In genomic region chr15:39359736-39360135, GRCh38 we compare ENCODE assay signal across 28 cellular contexts.
"Had no signal": no experiment of that assay in that cellular context is flagged by ENCODE, and none has a peak within 500 bp of the region (broad histone marks: within the 10 kb centered on the region; RNA-seq: fewer than 3 reads in every experiment).

No MANE protein-coding gene starts in this region.

- H2AFZ ChIP-seq: parathyroid adenoma had no signal

- H3K4me1 Mint-ChIP-seq: activated CD8-positive, alpha-beta memory T cell treated with anti-CD3 and anti-CD28 coated beads, Interleukin-2, amount 10 ng/mL, durations not matched to agents 7 days and 5 days; activated naive CD4-positive, alpha-beta T cell treated with anti-CD3 and anti-CD28 coated beads, Interleukin-2, amount 50 U/mL, for 24 hours; memory B cell had no signal

- ATAC-seq: activated CD8-positive, alpha-beta memory T cell treated with anti-CD3 and anti-CD28 coated beads, Interleukin-2, amount 10 ng/mL, durations not matched to agents 7 days and 5 days; activated CD8-positive, alpha-beta T cell treated with anti-CD3 and anti-CD28 coated beads for 36 hours; foreskin keratinocyte; left lung; natural killer cell treated with Interleukin-12 subunit alpha and Interleukin-12 subunit beta and Interleukin-15 and Interleukin-18, amount 100 ng/mL, for 72 hours; sciatic nerve had no signal

- H3K79me2 ChIP-seq: parathyroid adenoma had no signal

- H3K4me3 Mint-ChIP-seq: activated CD8-positive, alpha-beta memory T cell treated with anti-CD3 and anti-CD28 coated beads, Interleukin-2, amount 10 ng/mL, durations not matched to agents 7 days and 5 days; activated CD8-positive, alpha-beta T cell treated with anti-CD3 and anti-CD28 coated beads for 36 hours; activated naive CD4-positive, alpha-beta T cell treated with anti-CD3 and anti-CD28 coated beads, Interleukin-2, amount 50 U/mL, for 24 hours; activated T-helper 1 cell treated with anti-CD3 and anti-CD28 coated beads, Interleukin-12 subunit alpha, Interleukin-12 subunit beta, Interleukin-2, Interleukin-4 antibody, amounts not matched to agents 30 ng/mL and 10 ng/mL and 1 ng/mL, durations not matched to agents 14 hours and 24 hours and 36 hours; brain; dendritic cell treated with granulocyte-macrophage colony-stimulating factor and Interleukin-4, amounts not matched to agents 40 ng/mL and 50 ng/mL, for 4 days; memory B cell; natural killer cell treated with Interleukin-12 subunit alpha and Interleukin-12 subunit beta and Interleukin-15 and Interleukin-18, amount 100 ng/mL, for 72 hours; type B pancreatic cell had no signal

- H3K9me3 ChIP-seq: left lung, neutrophil, testis had no signal

- H3K9ac ChIP-seq: parathyroid adenoma had no signal

- DNase-seq: activated CD4-positive, alpha-beta T cell treated with anti-CD3 and anti-CD28 coated beads for 48 hours; activated CD4-positive, CD25-positive, alpha-beta regulatory T cell; activated CD8-positive, alpha-beta memory T cell treated with anti-CD3 and anti-CD28 coated beads, Interleukin-2, amount 10 ng/mL, durations not matched to agents 7 days and 5 days; activated CD8-positive, alpha-beta T cell treated with anti-CD3 and anti-CD28 coated beads for 36 hours; activated gamma-delta T cell treated with Interleukin-2 at 50 U/mL for 16 hours; activated T-cell treated with anti-CD3 and anti-CD28 coated beads for 4 hours; aorta; effector CD4-positive, alpha-beta T cell; erythroblast; foreskin keratinocyte; left lung; small intestine; stimulated activated CD4-positive, alpha-beta T cell treated with anti-CD3 and anti-CD28 coated beads, Interleukin-15, amount 100 ng/mL, for 24 hours; stimulated activated CD8-positive, alpha-beta memory T cell treated with anti-CD3 and anti-CD28 coated beads, Interleukin-4, amount 100 ng/mL, for 48 hours; stimulated activated naive CD4-positive, alpha-beta T cell; T-helper 9 cell; testis had no signal

- H3K27me3 Mint-ChIP-seq: brain; dendritic cell treated with granulocyte-macrophage colony-stimulating factor and Interleukin-4, amounts not matched to agents 40 ng/mL and 50 ng/mL, for 4 days; type B pancreatic cell had no signal

- FAIRE-seq: endometrium, small intestine had no signal

- H3K4me1 ChIP-seq: parathyroid adenoma had no signal

- H3K9me3 Mint-ChIP-seq: activated CD8-positive, alpha-beta T cell treated with anti-CD3 and anti-CD28 coated beads for 36 hours; activated naive CD4-positive, alpha-beta T cell treated with anti-CD3 and anti-CD28 coated beads, Interleukin-2, amount 50 U/mL, for 24 hours; activated T-helper 1 cell treated with anti-CD3 and anti-CD28 coated beads, Interleukin-12 subunit alpha, Interleukin-12 subunit beta, Interleukin-2, Interleukin-4 antibody, amounts not matched to agents 30 ng/mL and 10 ng/mL and 1 ng/mL, durations not matched to agents 14 hours and 24 hours and 36 hours; brain; dendritic cell treated with granulocyte-macrophage colony-stimulating factor and Interleukin-4, amounts not matched to agents 40 ng/mL and 50 ng/mL, for 4 days; memory B cell; natural killer cell treated with Interleukin-12 subunit alpha and Interleukin-12 subunit beta and Interleukin-15 and Interleukin-18, amount 100 ng/mL, for 72 hours; type B pancreatic cell had no signal

- H3K27ac Mint-ChIP-seq: activated CD8-positive, alpha-beta memory T cell treated with anti-CD3 and anti-CD28 coated beads, Interleukin-2, amount 10 ng/mL, durations not matched to agents 7 days and 5 days; activated CD8-positive, alpha-beta T cell treated with anti-CD3 and anti-CD28 coated beads for 36 hours; activated naive CD4-positive, alpha-beta T cell treated with anti-CD3 and anti-CD28 coated beads, Interleukin-2, amount 50 U/mL, for 24 hours; activated T-helper 1 cell treated with anti-CD3 and anti-CD28 coated beads, Interleukin-12 subunit alpha, Interleukin-12 subunit beta, Interleukin-2, Interleukin-4 antibody, amounts not matched to agents 30 ng/mL and 10 ng/mL and 1 ng/mL, durations not matched to agents 14 hours and 24 hours and 36 hours; brain; dendritic cell treated with granulocyte-macrophage colony-stimulating factor and Interleukin-4, amounts not matched to agents 40 ng/mL and 50 ng/mL, for 4 days; memory B cell; natural killer cell treated with Interleukin-12 subunit alpha and Interleukin-12 subunit beta and Interleukin-15 and Interleukin-18, amount 100 ng/mL, for 72 hours; type B pancreatic cell had no signal

- H3K27ac ChIP-seq: foreskin keratinocyte, left lung, neutrophil, parathyroid adenoma, testis had no signal

- H3K27me3 ChIP-seq: foreskin keratinocyte, left lung, neutrophil, testis had no signal

- H3K36me3 ChIP-seq: left lung, neutrophil had no signal

- H3K36me3 Mint-ChIP-seq: activated CD8-positive, alpha-beta memory T cell treated with anti-CD3 and anti-CD28 coated beads, Interleukin-2, amount 10 ng/mL, durations not matched to agents 7 days and 5 days; activated naive CD4-positive, alpha-beta T cell treated with anti-CD3 and anti-CD28 coated beads, Interleukin-2, amount 50 U/mL, for 24 hours; brain; memory B cell; natural killer cell treated with Interleukin-12 subunit alpha and Interleukin-12 subunit beta and Interleukin-15 and Interleukin-18, amount 100 ng/mL, for 72 hours; type B pancreatic cell had no signal

- H3K4me3 ChIP-seq: left lung, testis had no signal
